8 cellular contexts compared by ENCODE assay signal in the genomic region with DNA sequence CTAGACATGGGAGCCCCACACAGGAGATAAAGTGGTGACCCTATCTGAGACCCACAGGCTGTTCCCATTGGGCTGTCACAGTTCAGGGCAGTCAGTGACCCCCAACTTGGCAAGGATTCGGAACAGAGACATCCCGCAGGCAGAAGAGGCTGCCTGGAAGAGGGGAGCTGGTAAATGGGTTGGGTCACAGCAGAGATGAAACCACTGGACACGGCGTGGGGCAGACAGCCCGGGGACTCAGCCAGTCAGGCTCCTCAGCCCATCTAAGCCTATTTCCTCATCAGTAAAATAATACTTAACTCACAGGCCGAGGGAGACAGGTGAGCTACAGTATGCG. TPM values are rescaled to one million over a fixed set of nuclear protein-coding genes. Genes with fewer than 3 reads are reported as not detected.
DNase-seq lines count a peak whose midpoint lies in the region; TF ChIP-seq lines count a peak whose summit lies in the region.

No MANE protein-coding gene starts in this region.

- no peak overlapping the region for H3K18ac ChIP-seq in trophoblast cell (ENCODE audit: low read length)

- H2BK120ac ChIP-seq in trophoblast cell (ENCODE audit: insufficient read depth, low read length, poor library complexity), result no peak overlapping the region

- 92 to 95% methylated on average over 4 to 7 of the region's 7 CpGs for WGBS in endodermal cell (ENCODE audit: insufficient coverage in 1 of 2, insufficient read length in 1 of 2), 2 experiments
- WGBS in trophoblast cell (ENCODE audit: extremely low coverage, insufficient coverage, insufficient read length), result no CpG with 5 or more reads among the region's 7 CpGs

- H3K36me3 ChIP-seq in OCI-LY7 (ENCODE audit: insufficient read depth, low read length), result peaks cover 28% of the 10 kb centered on the region
- H3K36me3 ChIP-seq in endodermal cell (ENCODE audit: control insufficient read depth, insufficient read depth, low read length), result peaks cover 8% of the 10 kb centered on the region
- H3K36me3 ChIP-seq in trophoblast cell (ENCODE audit: control insufficient read depth in 1 of 2, insufficient read depth in 2 of 2, low read length in 2 of 2), result no peaks in the 10 kb centered on the region

- H3K9ac ChIP-seq in endodermal cell (ENCODE audit: extremely low read depth, low read length, poor library complexity, severe bottlenecking), result no peak overlapping the region
- H3K9ac ChIP-seq in trophoblast cell (ENCODE audit: low read length), result no peak overlapping the region

- H3K27ac Mint-ChIP-seq in endodermal cell, result no peak overlapping the region

- H3K79me2 ChIP-seq in OCI-LY7 (ENCODE audit: insufficient read depth, low read depth, low read length) (peaks cover 63% of the 10 kb centered on the region), trophoblast cell (ENCODE audit: control insufficient read depth, insufficient read depth, low read length, poor library complexity) (peaks cover 13% of the 10 kb centered on the region)

- H2BK5ac ChIP-seq in trophoblast cell (ENCODE audit: low read depth, low read length, poor library complexity), result no peak overlapping the region

- TF ChIP-seq CTCF in GM20000 (IDR thresholded peaks at IDR 0.05; ENCODE audit: extremely low read depth, missing control alignments) (no peak), OCI-LY7 (conservative IDR thresholded peaks at IDR 0.05; ENCODE audit: low read length) (no peak), endodermal cell (conservative IDR thresholded peaks at IDR 0.05) (no peak)

- DNase-seq in GM20000 (ENCODE audit: low spot score) (peak; percentile 19), OCI-LY7 (ENCODE audit: low spot score) (no peak), endodermal cell (no peak), trophoblast cell (no peak), NCI-H2196 (lab: John Stamatoyannopoulos, UW; ENCODE audit: unreplicated experiment) (no peak), NCI-H82 (lab: John Stamatoyannopoulos, UW) (no peak), COR-L47 (lab: John Stamatoyannopoulos, UW) (no peak), islet precursor cell (no peak)

- peak overlapping the region; percentile 80 for H3K27ac ChIP-seq in OCI-LY7 (ENCODE audit: low read depth, low read length, poor library complexity, severe bottlenecking)
- H3K27ac ChIP-seq in endodermal cell (ENCODE audit: low read depth, low read length), result no peak overlapping the region
- H3K27ac ChIP-seq in trophoblast cell (ENCODE audit: low read depth, low read length), result no peak overlapping the region

- no peak overlapping the region for H3K4ac ChIP-seq in trophoblast cell (ENCODE audit: low read depth, low read length)

- no peak overlapping the region for H4K91ac ChIP-seq in trophoblast cell (ENCODE audit: low read depth, low read length)

- H3K23ac ChIP-seq in trophoblast cell (ENCODE audit: low read length), result no peak overlapping the region

- peak overlapping the region; percentile 89 for H3K4me2 ChIP-seq in OCI-LY7 (ENCODE audit: low read length)
- H3K4me2 ChIP-seq in trophoblast cell (ENCODE audit: low read length), result peak overlapping the region; percentile 87

- peaks cover 7% of the 10 kb centered on the region for H3K79me1 ChIP-seq in trophoblast cell (ENCODE audit: low read length)

- CTCF ChIA-PET in OCI-LY7 (lab: Charles Lee; ENCODE audit: unreplicated experiment), result no interaction called here

- H4K8ac ChIP-seq in trophoblast cell (ENCODE audit: low read depth, low read length), result no peak overlapping the region

- peaks cover 13% of the 10 kb centered on the region for H3K27me3 Mint-ChIP-seq in endodermal cell (ENCODE audit: insufficient read depth)

- no TSS peak for BruUV-seq in OCI-LY7 (replicated peaks; lab: Mats Ljungman, UMichigan)

- H2BK12ac ChIP-seq in trophoblast cell (ENCODE audit: low read length), result no peak overlapping the region

- H3K4me1 ChIP-seq in OCI-LY7 (ENCODE audit: insufficient read depth, low read length, poor library complexity, severe bottlenecking), result peaks cover 56% of the 10 kb centered on the region
- H3K4me1 ChIP-seq in endodermal cell (ENCODE audit: control insufficient read depth, insufficient read depth, low read length), result no peaks in the 10 kb centered on the region
- H3K4me1 ChIP-seq in trophoblast cell (ENCODE audit: control insufficient read depth in 1 of 2, insufficient read depth in 2 of 2, low read length in 2 of 2), result peaks cover 5 to 11% of the 10 kb centered on the region in 2 experiments

- intact Hi-C loops in OCI-LY7 (cut with micrococcal nuclease; ENCODE audit: unreplicated experiment), result loop anchor here (1.0 to 5.0 kb wide), 5 partner anchors 18 to 445 kb away; a partner anchor contains a TSS

- peaks cover 15% of the 10 kb centered on the region for H3K9me3 Mint-ChIP-seq in endodermal cell

- no peak overlapping the region for H4K12ac ChIP-seq in trophoblast cell (ENCODE audit: low read depth, low read length)

- H3K9me2 ChIP-seq in OCI-LY7 (ENCODE audit: insufficient read depth, low read length), result no peaks in the 10 kb centered on the region

- peak overlapping the region; percentile 69 for H3K4me3 Mint-ChIP-seq in endodermal cell

- no peaks in the 10 kb centered on the region for H4K20me1 ChIP-seq in OCI-LY7 (ENCODE audit: insufficient read depth, low read length)

- no peak overlapping the region for H2AFZ ChIP-seq in OCI-LY7 (ENCODE audit: low read length)
- no peak overlapping the region for H2AFZ ChIP-seq in trophoblast cell (ENCODE audit: insufficient read depth, low read length, poor library complexity)

- peaks cover 18% of the 10 kb centered on the region for H3K4me1 Mint-ChIP-seq in endodermal cell

- no peak overlapping the region for H2AK5ac ChIP-seq in trophoblast cell (ENCODE audit: low read length)

- peaks cover 16% of the 10 kb centered on the region for H3K36me3 Mint-ChIP-seq in endodermal cell (ENCODE audit: low read depth)

- H3K4me3 ChIP-seq in OCI-LY7 (ENCODE audit: low read depth, low read length, poor library complexity, severe bottlenecking) (peak overlapping the region; percentile 80), endodermal cell (ENCODE audit: low read length) (peak overlapping the region; percentile 88), trophoblast cell (ENCODE audit: low read depth, low read length) (no peak overlapping the region)

- no peaks in the 10 kb centered on the region for H3K27me3 ChIP-seq in endodermal cell (ENCODE audit: control insufficient read depth, insufficient read depth, low read length, poor library complexity, severe bottlenecking)
- H3K27me3 ChIP-seq in trophoblast cell (ENCODE audit: insufficient read depth, low read length), result no peaks in the 10 kb centered on the region

- POLR2A ChIA-PET in OCI-LY7 (lab: Charles Lee), result interaction anchor here (0.7 to 1.2 kb wide), 3 partner anchors 9 to 40 kb away, joined by 3 read pairs; no protein-coding TSS in a partner anchor

- peaks cover 8% of the 10 kb centered on the region; the same call in 1 of the 2 replicates for H3K9me3 ChIP-seq in OCI-LY7 (ENCODE audit: low read length)
- peaks cover 11% of the 10 kb centered on the region for H3K9me3 ChIP-seq in endodermal cell (ENCODE audit: control insufficient read depth, low read length)
- peaks cover 2% of the 10 kb centered on the region for H3K9me3 ChIP-seq in trophoblast cell (ENCODE audit: insufficient read depth, low read depth, low read length)

- no peak overlapping the region for H3K14ac ChIP-seq in trophoblast cell (ENCODE audit: low read length)

RNA-seq across cellular contexts. Expression of a gene that starts 1.8 kb away (rescaled TPM):
- total RNA-seq in OCI-LY7 (2014; rRNA removed; shearing (Covaris generic)), result 50.3 and 60.2 TPM in 2 replicates
- 101 and 117 TPM in 2 replicates for total RNA-seq in OCI-LY7 (2022)
- total RNA-seq in endodermal cell, result 10 to 100 TPM; 51.6 to 59.6 TPM
- 31.9 TPM for polyA plus RNA-seq in endodermal cell (2013, experiment 1 of 2)
- 28.2 TPM for polyA plus RNA-seq in endodermal cell (2013, experiment 2 of 2)
- 18.5 and 21.2 TPM in 2 replicates for polyA plus RNA-seq in trophoblast cell (2013)

RNA-seq across cellular contexts. Expression of a gene that starts 22.6 kb away (rescaled TPM):
- total RNA-seq in OCI-LY7 (2014; rRNA removed; shearing (Covaris generic)), result 28.7 and 52.8 TPM in 2 replicates
- total RNA-seq in OCI-LY7 (2022), result 32.5 and 32.7 TPM in 2 replicates
- total RNA-seq in endodermal cell, result 10 to 100 TPM in 1 of 2 donors, 1 to 10 TPM in 1; 9.7 to 17.4 TPM
- 7.7 TPM for polyA plus RNA-seq in endodermal cell (2013, experiment 1 of 2)
- 7.1 TPM for polyA plus RNA-seq in endodermal cell (2013, experiment 2 of 2)
- polyA plus RNA-seq in trophoblast cell (2013), result 9.6 and 10.6 TPM in 2 replicates

RNA-seq across cellular contexts. Expression of a gene that starts 49.8 kb away (rescaled TPM):
- 35.5 and 37.1 TPM in 2 replicates for total RNA-seq in OCI-LY7 (2014; rRNA removed; shearing (Covaris generic))
- total RNA-seq in OCI-LY7 (2022) (37.3 and 50.8 TPM in 2 replicates), endodermal cell (10 to 100 TPM; 65.4 to 67.9 TPM)
- polyA plus RNA-seq in endodermal cell (2013, experiment 1 of 2), result 36.2 TPM
- polyA plus RNA-seq in endodermal cell (2013, experiment 2 of 2), result 34.3 TPM
- 26.2 and 26.9 TPM in 2 replicates for polyA plus RNA-seq in trophoblast cell (2013)
